12 cellular contexts compared by ENCODE assay signal in genomic region chr17:45093444-45094110, GRCh38. TPM values are rescaled to one million over a fixed set of nuclear protein-coding genes. Genes with fewer than 3 reads are reported as not detected.
DNase-seq lines count a peak whose midpoint lies in the region; ATAC-seq and TF ChIP-seq lines count a peak whose summit lies in the region.
"Had no signal": no experiment of that assay in that cellular context is flagged by ENCODE, and none has a peak within 500 bp of the region (broad histone marks: within the 10 kb centered on the region; RNA-seq: fewer than 3 reads in every experiment).

No MANE protein-coding gene starts in this region.

- no peak overlapping the region for H3K23ac ChIP-seq in mesendoderm (ENCODE audit: low read length)

- H2AK5ac ChIP-seq in mesendoderm (ENCODE audit: low read length), result no peak overlapping the region

- H2BK120ac ChIP-seq in mesendoderm (ENCODE audit: low read depth, low read length), result no peak overlapping the region

- H3K4ac ChIP-seq in mesendoderm (ENCODE audit: low read depth, low read length), result no peak overlapping the region

- intact Hi-C loops in mucosa of descending colon (cut with DNase I, micrococcal nuclease), result loop anchor here in 1 of 2 donors (10.0 kb wide), 1 partner anchor 169 kb away; no protein-coding TSS in a partner anchor

- peaks cover 7% of the 10 kb centered on the region for H3K36me3 ChIP-seq in endocrine pancreas (ENCODE audit: control insufficient read depth, insufficient read depth, low read length)
- peaks cover 10% of the 10 kb centered on the region for H3K36me3 ChIP-seq in mucosa of descending colon (ENCODE audit: low read depth)
- H3K36me3 ChIP-seq in thymus (ENCODE audit: control insufficient read depth, insufficient read depth), result peaks cover 92% of the 10 kb centered on the region
- H3K36me3 ChIP-seq in mesendoderm (ENCODE audit: control insufficient read depth, insufficient read depth, low read length), result peaks cover 22% of the 10 kb centered on the region

- H3K27me3 ChIP-seq in endocrine pancreas (ENCODE audit: control insufficient read depth, insufficient read depth, low read length) (no peaks in the 10 kb centered on the region), thymus (ENCODE audit: control insufficient read depth, insufficient read depth) (no peaks in the 10 kb centered on the region), mesendoderm (ENCODE audit: insufficient read depth, low read length, poor library complexity) (no peaks in the 10 kb centered on the region)
- H3K27me3 ChIP-seq: neural progenitor cell had no signal

- 91% methylated on average over 13 of the region's 13 CpGs for whole genome bisulfite sequencing in thymus
- WGBS in mesendoderm (ENCODE audit: extremely low coverage, insufficient coverage, low lambda C conversion rate), result no CpG with 5 or more reads among the region's 13 CpGs

- H3K4me3 ChIP-seq in endocrine pancreas (ENCODE audit: control insufficient read depth, insufficient read depth, low read length), result no peak overlapping the region
- no peak overlapping the region for H3K4me3 ChIP-seq in mucosa of descending colon
- H3K4me3 ChIP-seq in thymus (ENCODE audit: low read length), result no peak overlapping the region
- no peak overlapping the region for H3K4me3 ChIP-seq in mesendoderm (ENCODE audit: low read length)
- H3K4me3 ChIP-seq: neural progenitor cell had no signal

- H3K9ac ChIP-seq in endocrine pancreas (ENCODE audit: control insufficient read depth, insufficient read depth, low read length), result peak overlapping the region; percentile 70
- no peak overlapping the region for H3K9ac ChIP-seq in mesendoderm (ENCODE audit: low read length)
- H3K9ac ChIP-seq: neural progenitor cell had no signal

- no peaks in the 10 kb centered on the region for H3K79me2 ChIP-seq in mesendoderm (ENCODE audit: control insufficient read depth, insufficient read depth, low read length)

- H3K79me1 ChIP-seq in mesendoderm (ENCODE audit: low read length), result peaks cover 2% of the 10 kb centered on the region

- H3K4me1 ChIP-seq in endocrine pancreas (ENCODE audit: control insufficient read depth, insufficient read depth, low read length) (no peaks in the 10 kb centered on the region), mucosa of descending colon (ENCODE audit: low read depth) (no peaks in the 10 kb centered on the region), thymus (ENCODE audit: control insufficient read depth, insufficient read depth, low read length) (no peaks in the 10 kb centered on the region), mesendoderm (ENCODE audit: control insufficient read depth, low read depth, low read length) (no peaks in the 10 kb centered on the region)
- H3K4me1 ChIP-seq: neural progenitor cell had no signal

- no peak overlapping the region for H2BK15ac ChIP-seq in mesendoderm (replicated peaks; ENCODE audit: low read depth)

- H3K27ac ChIP-seq in thymus (ENCODE audit: low read depth) (peak overlapping the region; percentile 32), mesendoderm (ENCODE audit: low read depth, low read length) (no peak overlapping the region)
- H3K27ac ChIP-seq: neural progenitor cell had no signal

- no peak overlapping the region for H2BK5ac ChIP-seq in mesendoderm (ENCODE audit: low read length)

- H3K4me2 ChIP-seq in mesendoderm (ENCODE audit: low read length), result no peak overlapping the region
- H3K4me2 ChIP-seq: neural progenitor cell had no signal

- peak; percentile 27 for ATAC-seq in mucosa of descending colon

- no peak overlapping the region for H4K8ac ChIP-seq in mesendoderm (ENCODE audit: low read depth, low read length)

- H3K56ac ChIP-seq in mesendoderm (ENCODE audit: low read length), result no peak overlapping the region

- H3K18ac ChIP-seq in mesendoderm (ENCODE audit: low read length), result no peak overlapping the region

- peak; percentile 39 for DNase-seq in RPMI7951 (ENCODE audit: low read depth)
- DNase-seq in mucosa of descending colon, result no peak
- no peak for DNase-seq in KG1 (lab: John Stamatoyannopoulos, UW)
- DNase-seq in NOMO-1 treated with DMSO at 0.1 percent for 48 hours (lab: John Stamatoyannopoulos, UW; ENCODE audit: unreplicated experiment), result no peak
- no peak for DNase-seq in cerebellar nuclear complex (lab: John Stamatoyannopoulos, UW)
- no peak for DNase-seq in mesendoderm
- DNase-seq: activated effector memory CD4-positive, alpha-beta T cell treated with Interleukin-2 at 50 U/mL for 16 hours; DND-41; NCI-H510A had no signal

- no peak overlapping the region for H4K5ac ChIP-seq in mesendoderm (ENCODE audit: low read length)

- H3K9me3 ChIP-seq in endocrine pancreas (ENCODE audit: control insufficient read depth, low read length), result no peaks in the 10 kb centered on the region
- no peaks in the 10 kb centered on the region for H3K9me3 ChIP-seq in mucosa of descending colon
- no peaks in the 10 kb centered on the region for H3K9me3 ChIP-seq in thymus (ENCODE audit: control insufficient read depth)

- no peak for TF ChIP-seq CTCF in mucosa of descending colon (IDR thresholded peaks at IDR 0.05)

RNA-seq across cellular contexts. Expression of gene NMT1, which starts 32.5 kb away (rescaled TPM):
- 59.9 and 68.0 TPM in 2 replicates for total RNA-seq in RPMI7951 (2014; rRNA removed; shearing (Covaris generic))
- total RNA-seq in mucosa of descending colon, result 10 to 100 TPM; 47.0 to 94.0 (median 76.1) TPM
- 39.3 TPM for polyA plus RNA-seq in thymus
- polyA plus RNA-seq in mesendoderm (2013, experiment 1 of 2), result 126 TPM
- 128 TPM for polyA plus RNA-seq in mesendoderm (2013, experiment 2 of 2)

RNA-seq across cellular contexts. Expression of gene PLCD3, which starts 38.7 kb away (rescaled TPM):
- 11.7 and 15.3 TPM in 2 replicates for total RNA-seq in RPMI7951 (2014; rRNA removed; shearing (Covaris generic))
- total RNA-seq in mucosa of descending colon, result 100 to 1,000 TPM; 205 to 562 (median 232) TPM
- polyA plus RNA-seq in thymus, result 9.1 TPM
- polyA plus RNA-seq in mesendoderm (2013, experiment 1 of 2), result 14.9 TPM
- polyA plus RNA-seq in mesendoderm (2013, experiment 2 of 2), result 14.1 TPM

RNA-seq across cellular contexts. Expression of gene ACBD4, which starts 41.9 kb away (rescaled TPM):
- 1.1 and 2.0 TPM in 2 replicates for total RNA-seq in RPMI7951 (2014; rRNA removed; shearing (Covaris generic))
- 10 to 100 TPM; 18.1 to 28.7 (median 26.3) TPM for total RNA-seq in mucosa of descending colon
- 26.5 TPM for polyA plus RNA-seq in thymus
- polyA plus RNA-seq in mesendoderm (2013, experiment 1 of 2), result 1.4 TPM
- polyA plus RNA-seq in mesendoderm (2013, experiment 2 of 2), result 1.3 TPM

RNA-seq across cellular contexts. Expression of gene DCAKD, which starts 42.1 kb away (rescaled TPM):
- 33.6 and 35.9 TPM in 2 replicates for total RNA-seq in RPMI7951 (2014; rRNA removed; shearing (Covaris generic))
- 10 to 100 TPM; 21.6 to 29.0 (median 24.8) TPM for total RNA-seq in mucosa of descending colon
- 24.7 TPM for polyA plus RNA-seq in thymus
- 21.9 TPM for polyA plus RNA-seq in mesendoderm (2013, experiment 1 of 2)
- 22.4 TPM for polyA plus RNA-seq in mesendoderm (2013, experiment 2 of 2)

RNA-seq across cellular contexts. Expression of gene HEXIM1, which starts 54.7 kb away (rescaled TPM):
- 3.5 and 4.4 TPM in 2 replicates for total RNA-seq in RPMI7951 (2014; rRNA removed; shearing (Covaris generic))
- total RNA-seq in mucosa of descending colon, result 10 to 100 TPM; 36.7 to 98.2 (median 37.0) TPM
- polyA plus RNA-seq in thymus, result 33.9 TPM
- polyA plus RNA-seq in mesendoderm (2013, experiment 1 of 2), result 20.9 TPM
- 20.6 TPM for polyA plus RNA-seq in mesendoderm (2013, experiment 2 of 2)

Comparison
In these comparisons a context has a peak if more than half of its experiments do, and no peak if none do; other contexts are left out.
1. RNA of gene PLCD3, which starts 38.7 kb away (total RNA-seq): 205 to 562 TPM in mucosa of descending colon; 11.7 to 15.3 TPM in RPMI7951; every median in the first group is over 10 times any median in the second.